Comparison of ENCODE assay signal across 18 cellular contexts in genomic region chr16:81496742-81497141, GRCh38. TPM values are rescaled to one million over a fixed set of nuclear protein-coding genes. Genes with fewer than 3 reads are reported as not detected.
DNase-seq lines count a peak whose midpoint lies in the region; ATAC-seq and TF ChIP-seq lines count a peak whose summit lies in the region.
"Had no signal": no experiment of that assay in that cellular context is flagged by ENCODE, and none has a peak within 500 bp of the region (broad histone marks: within the 10 kb centered on the region; RNA-seq: fewer than 3 reads in every experiment).

No MANE protein-coding gene starts in this region.

- H4K20me1 ChIP-seq in BLaER1: peaks cover 95% of the 10 kb centered on the region

- intact Hi-C loops in spleen (cut with DNase I; ENCODE audit: low total_unique reads): no loop called here
- intact Hi-C loops in activated T-helper 1 cell treated with anti-CD3 and anti-CD28 coated beads, Interleukin-12 subunit alpha, Interleukin-12 subunit beta, Interleukin-2, Interleukin-4 antibody, amounts not matched to agents 30 ng/mL and 10 ng/mL and 1 ng/mL, durations not matched to agents 14 hours and 24 hours and 36 hours (cut with micrococcal nuclease): no loop called here

- H3K9me3 ChIP-seq in BLaER1: no peaks in the 10 kb centered on the region
- H3K9me3 ChIP-seq in T-helper 17 cell (ENCODE audit: control insufficient read depth, low read length, poor library complexity, severe bottlenecking): no peaks in the 10 kb centered on the region
- no peaks in the 10 kb centered on the region for H3K9me3 ChIP-seq in liver (ENCODE audit: control insufficient read depth in 4 of 4, low read length in 3 of 4)
- H3K9me3 ChIP-seq in spleen: no peaks in the 10 kb centered on the region
- H3K9me3 ChIP-seq in WERI-Rb-1 (ENCODE audit: severe bottlenecking): no peaks in the 10 kb centered on the region

- no peak for DNase-seq in T-helper 17 cell
- DNase-seq in spleen: peak; percentile 45
- DNase-seq in activated T-helper 1 cell treated with anti-CD3 and anti-CD28 coated beads, Interleukin-12 subunit alpha, Interleukin-12 subunit beta, Interleukin-2, Interleukin-4 antibody, amounts not matched to agents 30 ng/mL and 10 ng/mL and 1 ng/mL, durations not matched to agents 14 hours and 24 hours and 36 hours (ENCODE audit: low spot score): no peak
- no peak for DNase-seq in WERI-Rb-1
- DNase-seq in C1 segment of cervical spinal cord (lab: John Stamatoyannopoulos, UW): no peak
- no peak for DNase-seq in GM03348 (ENCODE audit: low spot score)
- DNase-seq: Calu3; CD4-positive, alpha-beta memory T cell; DMS53; H9; NCI-H1105 treated with DMSO at 0.1 percent for 48 hours; NCI-H187 treated with DMSO at 0.1 percent for 48 hours; NCI-H446; NCI-H748 treated with DMSO at 0.1 percent for 48 hours; PC-9 had no signal

- H3K4me2 ChIP-seq in BLaER1: peak overlapping the region; percentile 91
- H3K4me2 ChIP-seq: PC-9 had no signal

- no peak overlapping the region for H3K4me3 ChIP-seq in BLaER1
- no peak overlapping the region for H3K4me3 ChIP-seq in liver (ENCODE audit: low read depth in 1 of 3, low read length in 3 of 3)
- no peak overlapping the region for H3K4me3 ChIP-seq in spleen
- no peak overlapping the region for H3K4me3 ChIP-seq in WERI-Rb-1 (ENCODE audit: low read depth, low read length)
- H3K4me3 ChIP-seq: PC-9 had no signal

- H3K27ac ChIP-seq in BLaER1: peak overlapping the region; percentile 70
- peak overlapping the region in 1 of 2 donors; percentile 34 for H3K27ac ChIP-seq in liver (ENCODE audit: low read depth in 1 of 2, low read length in 2 of 2)
- peak overlapping the region in 4 of 8 donors; percentile 64 to 78 (median 70) for H3K27ac ChIP-seq in spleen
- H3K27ac ChIP-seq in WERI-Rb-1: no peak overlapping the region
- H3K27ac ChIP-seq: PC-9 had no signal

- TF ChIP-seq CTCF in liver (IDR thresholded peaks at IDR 0.05; ENCODE audit: low read depth, low read length, missing input control) (no peak), spleen (IDR thresholded peaks at IDR 0.05 in 8 of 11, conservative IDR thresholded peaks at IDR 0.05 in 3 of 11) (no peak), WERI-Rb-1 (IDR thresholded peaks at IDR 0.05; ENCODE audit: low read depth, low read length) (no peak)

- H3K9ac ChIP-seq in BLaER1: peak overlapping the region; percentile 48; the same call in 1 of the 2 replicates
- no peak overlapping the region for H3K9ac ChIP-seq in liver (ENCODE audit: low read depth in 1 of 2, low read length in 2 of 2)

- peak overlapping the region; percentile 14 for H3K27ac Mint-ChIP-seq in T-helper 17 cell
- no peak overlapping the region for H3K27ac Mint-ChIP-seq in activated T-helper 1 cell treated with anti-CD3 and anti-CD28 coated beads, Interleukin-12 subunit alpha, Interleukin-12 subunit beta, Interleukin-2, Interleukin-4 antibody, amounts not matched to agents 30 ng/mL and 10 ng/mL and 1 ng/mL, durations not matched to agents 14 hours and 24 hours and 36 hours

- TF ChIP-seq RAD21 in liver (IDR thresholded peaks at IDR 0.05): peak in 1 of 2 donors; percentile 50

- H3K4me1 ChIP-seq in BLaER1 (peaks cover 98% of the 10 kb centered on the region), liver (ENCODE audit: control insufficient read depth in 4 of 4, insufficient read depth in 4 of 4, low read length in 3 of 4) (peaks cover 24 to 62% (median 54%) of the 10 kb centered on the region in 4 donors), spleen (peaks cover 39 to 100% (median 96%) of the 10 kb centered on the region in 6 donors)

- no peak for TF ChIP-seq POLR2A in spleen (IDR thresholded peaks at IDR 0.05)

- 48% methylated on average over 6 of the region's 6 CpGs for WGBS in liver
- WGBS in spleen, 5 donors: 73 to 95% (median 93%) methylated on average over 6 of the region's 6 CpGs

- H3K27me3 ChIP-seq in BLaER1 (no peaks in the 10 kb centered on the region), liver (ENCODE audit: control insufficient read depth in 4 of 4, insufficient read depth in 4 of 4, low read length in 3 of 4) (no peaks in the 10 kb centered on the region), spleen (replicated peaks in 1 of 7) (no peaks in the 10 kb centered on the region), WERI-Rb-1 (ENCODE audit: insufficient read depth, low read depth, severe bottlenecking) (no peaks in the 10 kb centered on the region)

- ATAC-seq in T-helper 17 cell: no peak

- H3K36me3 ChIP-seq in BLaER1 (peaks cover 7% of the 10 kb centered on the region; the same call in 1 of the 2 replicates), liver (ENCODE audit: control insufficient read depth in 4 of 4, insufficient read depth in 3 of 4, low read depth in 1 of 4, low read length in 3 of 4) (no peaks in the 10 kb centered on the region), spleen (peaks cover 0 to 5% (median 0%) of the 10 kb centered on the region in 6 donors), WERI-Rb-1 (no peaks in the 10 kb centered on the region)

- no peak overlapping the region for H3K4me3 Mint-ChIP-seq in T-helper 17 cell
- no peak overlapping the region for H3K4me3 Mint-ChIP-seq in activated T-helper 1 cell treated with anti-CD3 and anti-CD28 coated beads, Interleukin-12 subunit alpha, Interleukin-12 subunit beta, Interleukin-2, Interleukin-4 antibody, amounts not matched to agents 30 ng/mL and 10 ng/mL and 1 ng/mL, durations not matched to agents 14 hours and 24 hours and 36 hours
- H3K4me3 Mint-ChIP-seq: H9 had no signal

- no peaks in the 10 kb centered on the region for H3K27me3 Mint-ChIP-seq in T-helper 17 cell
- no peaks in the 10 kb centered on the region for H3K27me3 Mint-ChIP-seq in activated T-helper 1 cell treated with anti-CD3 and anti-CD28 coated beads, Interleukin-12 subunit alpha, Interleukin-12 subunit beta, Interleukin-2, Interleukin-4 antibody, amounts not matched to agents 30 ng/mL and 10 ng/mL and 1 ng/mL, durations not matched to agents 14 hours and 24 hours and 36 hours (ENCODE audit: insufficient read depth)
- H3K27me3 Mint-ChIP-seq: CD4-positive, alpha-beta memory T cell; IgD-negative memory B cell had no signal

- H3K36me3 Mint-ChIP-seq in T-helper 17 cell (ENCODE audit: low read depth): peaks cover 2% of the 10 kb centered on the region
- H3K36me3 Mint-ChIP-seq in activated T-helper 1 cell treated with anti-CD3 and anti-CD28 coated beads, Interleukin-12 subunit alpha, Interleukin-12 subunit beta, Interleukin-2, Interleukin-4 antibody, amounts not matched to agents 30 ng/mL and 10 ng/mL and 1 ng/mL, durations not matched to agents 14 hours and 24 hours and 36 hours (ENCODE audit: low read depth): peaks cover 4% of the 10 kb centered on the region

- H3K9me3 Mint-ChIP-seq in activated T-helper 1 cell treated with anti-CD3 and anti-CD28 coated beads, Interleukin-12 subunit alpha, Interleukin-12 subunit beta, Interleukin-2, Interleukin-4 antibody, amounts not matched to agents 30 ng/mL and 10 ng/mL and 1 ng/mL, durations not matched to agents 14 hours and 24 hours and 36 hours: no peaks in the 10 kb centered on the region
- H3K9me3 Mint-ChIP-seq: H9, IgD-negative memory B cell had no signal

- peaks cover 42% of the 10 kb centered on the region for H3K4me1 Mint-ChIP-seq in T-helper 17 cell
- H3K4me1 Mint-ChIP-seq in activated T-helper 1 cell treated with anti-CD3 and anti-CD28 coated beads, Interleukin-12 subunit alpha, Interleukin-12 subunit beta, Interleukin-2, Interleukin-4 antibody, amounts not matched to agents 30 ng/mL and 10 ng/mL and 1 ng/mL, durations not matched to agents 14 hours and 24 hours and 36 hours (ENCODE audit: low read depth): peaks cover 27% of the 10 kb centered on the region

TF ChIP-seq in liver, 16 proteins besides CTCF, POLR2A, EP300 and RAD21 (continues in another document):
- TF ChIP-seq GABPA (IDR thresholded peaks at IDR 0.05 in 1 of 2, conservative IDR thresholded peaks at IDR 0.05 in 1 of 2) (no peak), ZBTB33 (IDR thresholded peaks at IDR 0.05) (no peak), JUND (IDR thresholded peaks at IDR 0.05) (no peak), HNF4G (IDR thresholded peaks at IDR 0.05) (peak; percentile 23), MAX (IDR thresholded peaks at IDR 0.05) (peak; percentile 22), NR2F2 (IDR thresholded peaks at IDR 0.05) (no peak), TAF1 (conservative IDR thresholded peaks at IDR 0.05) (no peak), HNF4A (conservative IDR thresholded peaks at IDR 0.05) (peak; percentile 72 to 78), YY1 (IDR thresholded peaks at IDR 0.05) (no peak), RXRA (IDR thresholded peaks at IDR 0.05) (peak; percentile 46 to 55), FOXA1 (IDR thresholded peaks at IDR 0.05) (no peak), EGR1 (IDR thresholded peaks at IDR 0.05; ENCODE audit: low read depth in 2 of 2) (no peak), SP1 (IDR thresholded peaks at IDR 0.05) (peak; percentile 11)
- TF ChIP-seq, protein P1, sequence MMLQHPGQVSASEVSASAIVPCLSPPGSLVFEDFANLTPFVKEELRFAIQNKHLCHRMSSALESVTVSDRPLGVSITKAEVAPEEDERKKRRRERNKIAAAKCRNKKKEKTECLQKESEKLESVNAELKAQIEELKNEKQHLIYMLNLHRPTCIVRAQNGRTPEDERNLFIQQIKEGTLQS (IDR thresholded peaks at IDR 0.05): no peak

RNA-seq across cellular contexts. Expression of gene CMIP, which starts 52.1 kb away (rescaled TPM):
- total RNA-seq in T-helper 17 cell: 10 to 100 TPM; 42.7 to 94.5 TPM
- total RNA-seq in liver: 10 to 100 TPM; 14.1 to 15.6 TPM
- polyA plus RNA-seq in liver: 1 to 10 TPM; 1.7 to 6.1 TPM
- 100 to 1,000 TPM in 1 of 7 donors, 10 to 100 TPM in 6; 49.9 to 107 (median 67.1) TPM for total RNA-seq in spleen
- 10 to 100 TPM in 1 of 3 donors, 1 to 10 TPM in 2; 6.0 to 11.8 (median 6.2) TPM for polyA plus RNA-seq in spleen
- 45.4 and 45.8 TPM in 2 replicates for total RNA-seq in activated T-helper 1 cell treated with anti-CD3 and anti-CD28 coated beads, Interleukin-12 subunit alpha, Interleukin-12 subunit beta, Interleukin-2, Interleukin-4 antibody, amounts not matched to agents 30 ng/mL and 10 ng/mL and 1 ng/mL, durations not matched to agents 14 hours and 24 hours and 36 hours
